ENCODE assay signal across 12 cellular contexts in genomic region chr1:36481771-36482723, GRCh38. TPM values are rescaled to one million over a fixed set of nuclear protein-coding genes. Genes with fewer than 3 reads are reported as not detected.
A peak's percentile ranks its signal among the peaks of the same experiment; 100 is the strongest.
DNase-seq lines count a peak whose midpoint lies in the region; ATAC-seq and TF ChIP-seq lines count a peak whose summit lies in the region.
"Had no signal": no experiment of that assay in that cellular context is flagged by ENCODE, and none has a peak within 500 bp of the region (broad histone marks: within the 10 kb centered on the region; RNA-seq: fewer than 3 reads in every experiment).

No MANE protein-coding gene starts in this region.

- TF ChIP-seq POLR2A in NB4 (IDR thresholded peaks at IDR 0.05; ENCODE audit: extremely low read depth, insufficient read length), result no peak

- POLR2A ChIA-PET in CD4-positive, alpha-beta T cell (lab: Charles Lee), result interaction anchor here (0.8 to 1.1 kb wide), 2 partner anchors 16 to 18 kb away, joined by 3 to 4 read pairs (median 3); partner anchors contain the start of gene MRPS15

- CTCF ChIA-PET in CD4-positive, alpha-beta T cell (lab: Charles Lee), result no interaction called here

- 54 to 61% methylated on average over 18 to 25 of the region's 26 CpGs for WGBS in endodermal cell (ENCODE audit: insufficient coverage in 1 of 2, insufficient read length in 1 of 2), 2 experiments

- peaks cover 9% of the 10 kb centered on the region for H3K4me1 Mint-ChIP-seq in CD4-positive, alpha-beta T cell (ENCODE audit: low read depth)
- H3K4me1 Mint-ChIP-seq in endodermal cell (peaks cover 16% of the 10 kb centered on the region), neural crest cell (peaks cover 9% of the 10 kb centered on the region)

- ATAC-seq in CD4-positive, alpha-beta T cell (ENCODE audit: poor library complexity), result peak; percentile 17
- ATAC-seq in GM18861 (IDR thresholded peaks at IDR 0.05; ENCODE audit: unreplicated experiment) (no peak), HG02610 (IDR thresholded peaks at IDR 0.05; ENCODE audit: unreplicated experiment) (no peak), GM18907 (IDR thresholded peaks at IDR 0.05; ENCODE audit: unreplicated experiment) (no peak)
- ATAC-seq: activated CD4-positive, CD25-positive, alpha-beta regulatory T cell treated with anti-CD3 and anti-CD28 coated beads, Interleukin-2, amount 50 U/mL, for 24 hours; PC-3 had no signal

- TF ChIP-seq CTCF in CD4-positive, alpha-beta T cell (IDR thresholded peaks at IDR 0.05), result no peak
- no peak for TF ChIP-seq CTCF in NB4 (IDR thresholded peaks at IDR 0.05; ENCODE audit: low read depth, low read length)
- no peak for TF ChIP-seq CTCF in endodermal cell (conservative IDR thresholded peaks at IDR 0.05)
- no peak for TF ChIP-seq CTCF in neural crest cell (conservative IDR thresholded peaks at IDR 0.05)

- no peaks in the 10 kb centered on the region for H3K27me3 ChIP-seq in CD4-positive, alpha-beta T cell (ENCODE audit: control insufficient read depth, insufficient read depth, low read length)
- H3K27me3 ChIP-seq in endodermal cell (ENCODE audit: control insufficient read depth, insufficient read depth, low read length, poor library complexity, severe bottlenecking), result no peaks in the 10 kb centered on the region

- no peak overlapping the region for H3K9ac ChIP-seq in endodermal cell (ENCODE audit: extremely low read depth, low read length, poor library complexity, severe bottlenecking)

- no peaks in the 10 kb centered on the region for H3K9me3 ChIP-seq in CD4-positive, alpha-beta T cell (ENCODE audit: control insufficient read depth, low read length)
- no peaks in the 10 kb centered on the region for H3K9me3 ChIP-seq in endodermal cell (ENCODE audit: control insufficient read depth, low read length)

- H3K36me3 Mint-ChIP-seq in CD4-positive, alpha-beta T cell (ENCODE audit: low read depth), result no peaks in the 10 kb centered on the region
- H3K36me3 Mint-ChIP-seq in endodermal cell (ENCODE audit: low read depth) (no peaks in the 10 kb centered on the region), neural crest cell (ENCODE audit: low read depth) (no peaks in the 10 kb centered on the region)

- H3K27me3 Mint-ChIP-seq in CD4-positive, alpha-beta T cell, result no peaks in the 10 kb centered on the region
- H3K27me3 Mint-ChIP-seq in endodermal cell (ENCODE audit: insufficient read depth) (peaks cover 16% of the 10 kb centered on the region), neural crest cell (ENCODE audit: low read depth) (peaks cover 5% of the 10 kb centered on the region)

- no peak overlapping the region for H3K27ac ChIP-seq in CD4-positive, alpha-beta T cell (ENCODE audit: low read depth, low read length)
- H3K27ac ChIP-seq in endodermal cell (ENCODE audit: low read depth, low read length), result no peak overlapping the region

- H3K36me3 ChIP-seq in endodermal cell (ENCODE audit: control insufficient read depth, insufficient read depth, low read length), result no peaks in the 10 kb centered on the region

- H3K9me3 Mint-ChIP-seq in CD4-positive, alpha-beta T cell, result no peaks in the 10 kb centered on the region
- peaks cover 5% of the 10 kb centered on the region for H3K9me3 Mint-ChIP-seq in endodermal cell
- no peaks in the 10 kb centered on the region for H3K9me3 Mint-ChIP-seq in neural crest cell

- intact Hi-C loops in CD4-positive, alpha-beta T cell (cut with DNase I, micrococcal nuclease), result no loop called here

- peak overlapping the region; percentile 55 for H3K27ac Mint-ChIP-seq in CD4-positive, alpha-beta T cell
- H3K27ac Mint-ChIP-seq in endodermal cell, result peak overlapping the region; percentile 10
- H3K27ac Mint-ChIP-seq in neural crest cell (ENCODE audit: unreplicated experiment), result peak overlapping the region; percentile 91

- no peak for DNase-seq in CD4-positive, alpha-beta T cell
- peak; percentile 28 for DNase-seq in NB4 (ENCODE audit: low read depth)
- peak; percentile 79 for DNase-seq in endodermal cell
- DNase-seq in neural crest cell (ENCODE audit: low read depth, low spot score), result no peak
- DNase-seq in dedifferentiated amniotic fluid mesenchymal stem cell (ENCODE audit: extremely low spot score), result no peak
- DNase-seq: NCI-H2081, PC-3 had no signal

- H3K4me3 ChIP-seq in NB4 (ENCODE audit: low read depth, low read length) (peak overlapping the region; percentile 87), endodermal cell (ENCODE audit: low read length) (no peak overlapping the region)

- H3K4me3 Mint-ChIP-seq in CD4-positive, alpha-beta T cell, result peak overlapping the region; percentile 57
- peak overlapping the region; percentile 18 for H3K4me3 Mint-ChIP-seq in endodermal cell
- no peak overlapping the region for H3K4me3 Mint-ChIP-seq in neural crest cell

- H3K4me1 ChIP-seq in endodermal cell (ENCODE audit: control insufficient read depth, insufficient read depth, low read length), result peaks cover 11% of the 10 kb centered on the region

RNA-seq across cellular contexts. Expression of gene CSF3R, which starts 0.7 kb away (rescaled TPM):
- total RNA-seq in CD4-positive, alpha-beta T cell, result 1 to 10 TPM; 3.7 to 4.1 TPM
- total RNA-seq in endodermal cell (1 to 10 TPM; 1.5 TPM), neural crest cell (not detected in 2 replicates)
- 0.50 TPM for polyA plus RNA-seq in endodermal cell (2013, experiment 1 of 2)
- 0.17 TPM for polyA plus RNA-seq in endodermal cell (2013, experiment 2 of 2)
- total RNA-seq: kidney epithelial cell, PC-3 had no signal

RNA-seq across cellular contexts. Expression of gene MRPS15, which starts 17.9 kb away (rescaled TPM):
- 10 to 100 TPM; 35.4 to 36.4 TPM for total RNA-seq in CD4-positive, alpha-beta T cell
- 100 to 1,000 TPM; 107 to 111 TPM for total RNA-seq in endodermal cell
- polyA plus RNA-seq in endodermal cell (2013, experiment 1 of 2), result 103 TPM
- 109 TPM for polyA plus RNA-seq in endodermal cell (2013, experiment 2 of 2)
- 89.8 and 97.3 TPM in 2 replicates for total RNA-seq in neural crest cell

RNA-seq across cellular contexts. Expression of gene OSCP1, which starts 31.8 kb away (rescaled TPM):
- total RNA-seq in CD4-positive, alpha-beta T cell, result 1 to 10 TPM in 1 of 2 experiments, under 1 TPM in 1; 0.82 to 2.4 TPM
- total RNA-seq in endodermal cell (10 to 100 TPM in 1 of 2 donors, 1 to 10 TPM in 1; 9.6 to 10.5 TPM), neural crest cell (10.5 and 11.5 TPM in 2 replicates)
- 11.8 TPM for polyA plus RNA-seq in endodermal cell (2013, experiment 1 of 2)
- polyA plus RNA-seq in endodermal cell (2013, experiment 2 of 2), result 11.6 TPM

Comparison
In these comparisons a context has a peak if more than half of its experiments do, and no peak if none do; other contexts are left out.
1. DNase-seq: peak in NB4 (single experiment) and endodermal cell (single experiment); none in CD4-positive, alpha-beta T cell (0 of 10), neural crest cell (single experiment) and dedifferentiated amniotic fluid mesenchymal stem cell (single experiment).
2. H3K27ac Mint-ChIP-seq: peak in every context shown above with its lines; median percentile 91 in neural crest cell; 55 in CD4-positive, alpha-beta T cell; 10 in endodermal cell.